In genomic region chr19:8033287-8034177, GRCh38 we compare ENCODE assay signal across 11 cellular contexts. TPM values are rescaled to one million over a fixed set of nuclear protein-coding genes. Genes with fewer than 3 reads are reported as not detected.
DNase-seq lines count a peak whose midpoint lies in the region; ATAC-seq and TF ChIP-seq lines count a peak whose summit lies in the region.
"Not testable (repeated sequence)": the region's sequence is repeated elsewhere in the genome, so short reads cannot be mapped to it uniquely, and the experiment has no call there.
"Had no signal": no experiment of that assay in that cellular context is flagged by ENCODE, and none has a peak within 500 bp of the region (broad histone marks: within the 10 kb centered on the region; RNA-seq: fewer than 3 reads in every experiment).

No MANE protein-coding gene starts in this region.

- not testable (repeated sequence) for TF ChIP-seq CTCF in GM23338 (conservative IDR thresholded peaks at IDR 0.05; ENCODE audit: low read depth in 2 of 2); Loucy (conservative IDR thresholded peaks at IDR 0.05; ENCODE audit: low read length); hepatocyte (IDR thresholded peaks at IDR 0.05; ENCODE audit: poor library complexity); progenitor cell of endocrine pancreas (IDR thresholded peaks at IDR 0.05; ENCODE audit: unreplicated experiment)

- not testable (repeated sequence) for H3K79me2 ChIP-seq in GM23338 (replicated peaks; ENCODE audit: insufficient read depth); Loucy (ENCODE audit: insufficient read depth, low read length); hepatocyte

- ATAC-seq in GM23338: peak; percentile 51

- H3K4me2 ChIP-seq in GM23338; Loucy (ENCODE audit: low read depth, low read length, poor library complexity, severe bottlenecking): not testable (repeated sequence)
- peak overlapping the region; percentile 66 for H3K4me2 ChIP-seq in hepatocyte

- H3F3A ChIP-seq in GM23338 (replicated peaks; ENCODE audit: low read depth); Loucy (ENCODE audit: low read depth): not testable (repeated sequence)

- H3K4me1 Mint-ChIP-seq in GM23338: peaks cover 25% of the 10 kb centered on the region
- peaks cover 24% of the 10 kb centered on the region for H3K4me1 Mint-ChIP-seq in progenitor cell of endocrine pancreas (ENCODE audit: low read depth)

- H3K9me2 ChIP-seq in GM23338 (ENCODE audit: insufficient read depth); Loucy (replicated peaks; ENCODE audit: low read depth, low read length); hepatocyte (replicated peaks; ENCODE audit: insufficient read depth): not testable (repeated sequence)

- H3K9me3 ChIP-seq in Loucy (ENCODE audit: insufficient read depth, low read depth, low read length); duodenal mucosa (ENCODE audit: control insufficient read depth in 1 of 2, low read length in 2 of 2); hepatocyte (ENCODE audit: low read depth); mesodermal cell (ENCODE audit: control insufficient read depth, low read length): not testable (repeated sequence)

- peak overlapping the region; percentile 94 for H3K27ac Mint-ChIP-seq in GM23338
- H3K27ac Mint-ChIP-seq in progenitor cell of endocrine pancreas: peak overlapping the region; percentile 33

- H3K27me3 ChIP-seq in GM23338 (ENCODE audit: insufficient read depth); Loucy (ENCODE audit: insufficient read depth, low read length, poor library complexity, severe bottlenecking); duodenal mucosa (ENCODE audit: control insufficient read depth in 1 of 2, insufficient read depth in 2 of 2, low read length in 2 of 2); hepatocyte: not testable (repeated sequence)

- H2AFZ ChIP-seq in GM23338 (peak overlapping the region; percentile 64), Loucy (ENCODE audit: low read length) (0 out of 2 replicates have a peak overlapping the region, but pooled peaks have one; percentile 16), hepatocyte (peak overlapping the region; percentile 46)

- peak; percentile 65 for DNase-seq in GM23338 (ENCODE audit: low spot score)
- DNase-seq in UCSD-AML1 (lab: John Stamatoyannopoulos, UW; ENCODE audit: unreplicated experiment): peak; percentile 41
- DNase-seq in hepatocyte (ENCODE audit: low spot score): peak; percentile 47
- DNase-seq in progenitor cell of endocrine pancreas (ENCODE audit: low spot score, unreplicated experiment): not testable (repeated sequence)

- 43% methylated on average over 22 of the region's 22 CpGs for WGBS in hepatocyte (ENCODE audit: low lambda C conversion rate, missing lambda C conversion rate)
- WGBS in mesodermal cell (ENCODE audit: insufficient coverage in 2 of 2), 2 experiments: 89 to 91% methylated on average over 15 to 16 of the region's 22 CpGs

- H4K20me1 ChIP-seq in GM23338 (replicated peaks; ENCODE audit: insufficient read depth); Loucy (ENCODE audit: insufficient read depth, low read length, poor library complexity, severe bottlenecking); hepatocyte (ENCODE audit: insufficient read depth, poor library complexity, severe bottlenecking): not testable (repeated sequence)

- not testable (repeated sequence) for H3K36me3 Mint-ChIP-seq in GM23338 (ENCODE audit: low read depth); progenitor cell of endocrine pancreas (ENCODE audit: insufficient read depth)

- H3K4me3 Mint-ChIP-seq in GM23338: peak overlapping the region; percentile 8; the same call in 2 of the 3 replicates
- not testable (repeated sequence) for H3K4me3 Mint-ChIP-seq in progenitor cell of endocrine pancreas (ENCODE audit: low read depth)

- peaks cover 16% of the 10 kb centered on the region for H3K27me3 Mint-ChIP-seq in GM23338 (ENCODE audit: insufficient read depth, low read depth, poor library complexity)
- H3K27me3 Mint-ChIP-seq in progenitor cell of endocrine pancreas: not testable (repeated sequence)

- not testable (repeated sequence) for H3K9me3 Mint-ChIP-seq in GM23338; progenitor cell of endocrine pancreas (ENCODE audit: low read depth)

- H3K4me3 ChIP-seq in GM23338; Loucy (ENCODE audit: low read length, poor library complexity, severe bottlenecking); hepatocyte; mesodermal cell (ENCODE audit: extremely low read depth, insufficient read depth, low read length, poor library complexity, severe bottlenecking): not testable (repeated sequence)
- peak overlapping the region in 1 of 2 donors; percentile 45 for H3K4me3 ChIP-seq in duodenal mucosa (ENCODE audit: low read depth in 1 of 2, low read length in 2 of 2)

- H3K4me1 ChIP-seq in GM23338 (ENCODE audit: insufficient read depth): peaks cover 11% of the 10 kb centered on the region
- not testable (repeated sequence) for H3K4me1 ChIP-seq in Loucy (ENCODE audit: insufficient read depth, low read length, poor library complexity, severe bottlenecking); hepatocyte (ENCODE audit: insufficient read depth)
- H3K4me1 ChIP-seq in duodenal mucosa (ENCODE audit: control insufficient read depth in 1 of 2, insufficient read depth in 2 of 2, low read length in 2 of 2): peaks cover 16 to 23% of the 10 kb centered on the region in 2 donors
- peaks cover 10% of the 10 kb centered on the region for H3K4me1 ChIP-seq in mesodermal cell (ENCODE audit: control insufficient read depth, insufficient read depth, low read length, poor library complexity, severe bottlenecking)

- H3K36me3 ChIP-seq in GM23338 (ENCODE audit: insufficient read depth); Loucy (ENCODE audit: insufficient read depth, low read length); duodenal mucosa (ENCODE audit: control insufficient read depth in 1 of 2, insufficient read depth in 2 of 2, low read length in 2 of 2); hepatocyte (replicated peaks; ENCODE audit: insufficient read depth, low read depth); mesodermal cell (ENCODE audit: control insufficient read depth, insufficient read depth, low read length): not testable (repeated sequence)

- H3K27ac ChIP-seq in GM23338 (ENCODE audit: low read depth) (peak overlapping the region; percentile 88), duodenal mucosa (ENCODE audit: low read depth, low read length) (peak overlapping the region; percentile 30), hepatocyte (peak overlapping the region; percentile 80), mesodermal cell (ENCODE audit: low read depth, low read length, severe bottlenecking) (peak overlapping the region; percentile 87)

- H3K9ac ChIP-seq in Loucy (ENCODE audit: low read depth, low read length, poor library complexity, severe bottlenecking); duodenal mucosa (ENCODE audit: low read depth in 1 of 2, low read length in 2 of 2): not testable (repeated sequence)

RNA-seq across cellular contexts. Expression of gene CCL25, which starts 19.0 kb away (rescaled TPM):
- 0.52 TPM in 1 of 2 replicates, not detected in the other for total RNA-seq in GM23338 (2014; rRNA removed; shearing (Covaris generic))
- polyA plus RNA-seq in GM23338 (2016; fragmentation: Nextera tagmentation; extraction: Ambion mirVana): 0.73 and 0.97 TPM in 2 replicates
- total RNA-seq in hepatocyte: 1.2 TPM in 1 of 2 replicates, not detected in the other
- 2.1 TPM in 1 of 2 replicates, not detected in the other for polyA plus RNA-seq in hepatocyte
- not detected for polyA plus RNA-seq in mesodermal cell (2013, experiment 1 of 2)
- polyA plus RNA-seq in mesodermal cell (2013, experiment 2 of 2): not detected
- not detected in 2 replicates for total RNA-seq in progenitor cell of endocrine pancreas
- total RNA-seq: A673; CD4-positive, alpha-beta memory T cell; MCF 10A; PC-3 had no signal
- polyA plus RNA-seq: CD4-positive, alpha-beta memory T cell had no signal

RNA-seq across cellular contexts. Expression of gene ELAVL1, which starts 28.1 kb away (rescaled TPM):
- total RNA-seq in GM23338 (2014; rRNA removed; shearing (Covaris generic)): 118 and 143 TPM in 2 replicates
- polyA plus RNA-seq in GM23338 (2016; fragmentation: Nextera tagmentation; extraction: Ambion mirVana) (74.1 and 81.6 TPM in 2 replicates), hepatocyte (88.1 and 89.9 TPM in 2 replicates)
- total RNA-seq in hepatocyte (57.7 and 59.5 TPM in 2 replicates), progenitor cell of endocrine pancreas (125 and 130 TPM in 2 replicates)
- polyA plus RNA-seq in mesodermal cell (2013, experiment 1 of 2): 135 TPM
- 121 TPM for polyA plus RNA-seq in mesodermal cell (2013, experiment 2 of 2)

Comparison
In these comparisons a context has a peak if more than half of its experiments do, and no peak if none do; other contexts are left out.
1. H3K27ac ChIP-seq: peak in every context shown above with its lines; median percentile 88 in GM23338; 87 in mesodermal cell; 80 in hepatocyte; 30 in duodenal mucosa.